Comparison of ENCODE assay signal across 20 cellular contexts in the genomic region with DNA sequence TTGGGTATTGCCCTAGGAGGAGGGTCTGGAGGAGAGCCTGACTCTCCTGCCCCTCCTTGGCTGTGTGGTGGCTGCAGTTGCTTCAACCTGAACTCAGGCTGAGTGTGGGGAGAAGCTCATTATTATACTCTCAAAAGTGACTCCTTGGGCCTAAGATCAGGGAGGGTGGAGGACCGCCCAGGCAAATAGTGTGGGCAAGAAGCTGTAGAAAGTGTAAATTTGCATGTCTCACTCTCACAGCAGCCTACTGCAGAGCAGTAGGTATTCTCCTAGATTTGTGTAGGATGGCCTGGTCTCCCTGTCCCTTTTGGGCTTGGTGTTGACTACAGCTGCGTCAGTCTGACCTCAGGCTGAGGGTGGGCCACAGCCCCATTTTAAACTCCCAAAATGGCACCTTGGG.
A peak's percentile ranks its signal among the peaks of the same experiment; 100 is the strongest.
DNase-seq lines count a peak whose midpoint lies in the region; ATAC-seq, FAIRE-seq and TF ChIP-seq lines count a peak whose summit lies in the region.
"Had no signal": no experiment of that assay in that cellular context is flagged by ENCODE, and none has a peak within 500 bp of the region (broad histone marks: within the 10 kb centered on the region; RNA-seq: fewer than 3 reads in every experiment).

No MANE protein-coding gene starts in this region.

- H3K27ac ChIP-seq in GM12878 (ENCODE audit: control insufficient read depth, insufficient read depth): no peak overlapping the region
- H3K27ac ChIP-seq in esophagus squamous epithelium: no peak overlapping the region
- H3K27ac ChIP-seq in right cardiac atrium (ENCODE audit: low read length): no peak overlapping the region
- H3K27ac ChIP-seq: transverse colon had no signal

- H3K4me2 ChIP-seq in GM12878 (ENCODE audit: control insufficient read depth, insufficient read depth): no peak overlapping the region

- RAD21 ChIA-PET in GM12878 (lab: Charles Lee; ENCODE audit: unreplicated experiment): no interaction called here

- TF ChIP-seq POLR2A in GM12878 (IDR thresholded peaks at IDR 0.05; ENCODE audit: low read depth, low read length) (no peak), esophagus squamous epithelium (IDR thresholded peaks at IDR 0.05) (no peak)

- no peak for TF ChIP-seq RAD21 in GM12878 (IDR thresholded peaks at IDR 0.05; ENCODE audit: insufficient read depth, low read depth, low read length)

- intact Hi-C loops in GM12878 (cut with micrococcal nuclease; ENCODE audit: unreplicated experiment): no loop called here
- intact Hi-C loops in esophagus squamous epithelium (cut with DNase I): no loop called here
- intact Hi-C loops in right cardiac atrium (cut with DNase I): no loop called here

- ATAC-seq in GM18870 (IDR thresholded peaks at IDR 0.05; ENCODE audit: unreplicated experiment): peak; percentile 70
- peak; percentile 78 for ATAC-seq in GM21529 (IDR thresholded peaks at IDR 0.05; ENCODE audit: unreplicated experiment)
- ATAC-seq in HG02938 (IDR thresholded peaks at IDR 0.05; ENCODE audit: unreplicated experiment): peak; percentile 64
- ATAC-seq in GM12878: peak; percentile 39; the same call in 2 of the 3 replicates
- ATAC-seq in right cardiac atrium: no peak
- ATAC-seq: CD8-positive, alpha-beta T cell; Panc1; sciatic nerve had no signal

- no peak overlapping the region for H3K9ac ChIP-seq in GM12878 (ENCODE audit: control insufficient read depth, insufficient read depth, low read length)

- WGBS in GM12878 (ENCODE audit: insufficient coverage, insufficient replicate concordance, low lambda C conversion rate, missing lambda C conversion rate): 20% methylated on average over 2 of the region's 2 CpGs
- WGBS in esophagus squamous epithelium, 2 donors: 71 to 100% methylated on average over 1 of the region's 2 CpGs
- WGBS in right cardiac atrium: 86% methylated on average over 2 of the region's 2 CpGs

- CTCF ChIA-PET in GM12878 (lab: Yijun Ruan, JAX): no interaction called here

- H3K4me1 ChIP-seq in GM12878 (ENCODE audit: control insufficient read depth, insufficient read depth, low read length): peaks cover 4% of the 10 kb centered on the region; the same call in 1 of the 2 replicates
- H3K4me1 ChIP-seq in esophagus squamous epithelium: no peaks in the 10 kb centered on the region
- H3K4me1 ChIP-seq in right cardiac atrium (ENCODE audit: control insufficient read depth, insufficient read depth, low read length): no peaks in the 10 kb centered on the region
- H3K4me1 ChIP-seq: transverse colon had no signal

- H3K36me3 ChIP-seq in GM12878 (ENCODE audit: control insufficient read depth in 2 of 2, insufficient read depth in 2 of 2, low read length in 1 of 2) (no peaks in the 10 kb centered on the region), esophagus squamous epithelium (no peaks in the 10 kb centered on the region)
- H3K36me3 ChIP-seq: transverse colon had no signal

- no peaks in the 10 kb centered on the region; the same call in 2 of the 3 replicates for H3K9me3 ChIP-seq in GM12878 (replicated peaks; ENCODE audit: control insufficient read depth, insufficient read depth, low read length)
- no peaks in the 10 kb centered on the region for H3K9me3 ChIP-seq in esophagus squamous epithelium
- H3K9me3 ChIP-seq in right cardiac atrium (ENCODE audit: control insufficient read depth, low read length): no peaks in the 10 kb centered on the region
- H3K9me3 ChIP-seq: transverse colon had no signal

- H4K20me1 ChIP-seq in GM12878 (ENCODE audit: control insufficient read depth, insufficient read depth): no peaks in the 10 kb centered on the region

- H3K79me2 ChIP-seq in GM12878 (ENCODE audit: control insufficient read depth, insufficient read depth, low read length): no peaks in the 10 kb centered on the region

- in situ Hi-C loops in GM12878 (cut with MboI): no loop called here

- DNase-seq in GM12878 (ENCODE audit: low read depth, low spot score) (no peak), esophagus squamous epithelium (lab: John Stamatoyannopoulos, UW) (no peak), NCI-H1436 treated with DMSO at 0.1 percent for 48 hours (lab: John Stamatoyannopoulos, UW) (no peak), right cardiac atrium (no peak), NCI-H2171 (lab: John Stamatoyannopoulos, UW) (no peak)
- DNase-seq: activated naive CD8-positive, alpha-beta T cell treated with anti-CD3 and anti-CD28 coated beads for 36 hours; CD8-positive, alpha-beta T cell; DMS79; Kasumi-1; NCI-H1092 treated with DMSO at 0.1 percent for 48 hours; NCI-H2081 treated with DMSO at 0.1 percent for 48 hours; NCI-H526 treated with DMSO at 0.1 percent for 48 hours; transverse colon had no signal

- H3K4me3 ChIP-seq in GM12878 (no peak overlapping the region), esophagus squamous epithelium (no peak overlapping the region), right cardiac atrium (ENCODE audit: low read length) (no peak overlapping the region)
- H3K4me3 ChIP-seq: lung, transverse colon had no signal

- no peak for TF ChIP-seq EP300 in GM12878 (IDR thresholded peaks at IDR 0.05; ENCODE audit: borderline replicate concordance in 1 of 2, control insufficient read depth in 1 of 2, low read depth in 2 of 2, low read length in 2 of 2)

- H3K27me3 ChIP-seq in GM12878 (replicated peaks in 1 of 2; ENCODE audit: control insufficient read depth in 2 of 2, insufficient read depth in 2 of 2, low read length in 1 of 2) (no peaks in the 10 kb centered on the region), esophagus squamous epithelium (no peaks in the 10 kb centered on the region), right cardiac atrium (ENCODE audit: control insufficient read depth, insufficient read depth) (no peaks in the 10 kb centered on the region)
- H3K27me3 ChIP-seq: transverse colon had no signal

- POLR2A ChIA-PET in GM12878 (lab: Charles Lee): no interaction called here

- TF ChIP-seq CTCF in GM12878 (IDR thresholded peaks at IDR 0.05 in 2 of 3, conservative IDR thresholded peaks at IDR 0.05 in 1 of 3; ENCODE audit: control insufficient read depth in 2 of 3, extremely low read depth in 1 of 3, insufficient read depth in 1 of 3, low read depth in 3 of 3, low read length in 3 of 3): no peak
- no peak for TF ChIP-seq CTCF in esophagus squamous epithelium (IDR thresholded peaks at IDR 0.05)

- no peak overlapping the region for H2AFZ ChIP-seq in GM12878 (ENCODE audit: control insufficient read depth, low read depth, low read length)

- no peak for FAIRE-seq in GM12878 (lab: Jason Lieb, UNC)
- FAIRE-seq: HTR-8/SVneo had no signal

- no TSS peak for BruUV-seq in GM12878 (replicated peaks; lab: Mats Ljungman, UMichigan)

- SMC1A ChIA-PET in GM12878 (lab: Charles Lee; ENCODE audit: uncharacterized antibody, unreplicated experiment): no interaction called here

TF ChIP-seq in GM12878, 131 proteins besides CTCF, POLR2A, EP300 and RAD21:
- peak; percentile 36; the same call in 1 of the 3 replicates for TF ChIP-seq POU2F2 (IDR thresholded peaks at IDR 0.05; ENCODE audit: borderline replicate concordance, low read depth, low read length)
- TF ChIP-seq, protein P1, sequence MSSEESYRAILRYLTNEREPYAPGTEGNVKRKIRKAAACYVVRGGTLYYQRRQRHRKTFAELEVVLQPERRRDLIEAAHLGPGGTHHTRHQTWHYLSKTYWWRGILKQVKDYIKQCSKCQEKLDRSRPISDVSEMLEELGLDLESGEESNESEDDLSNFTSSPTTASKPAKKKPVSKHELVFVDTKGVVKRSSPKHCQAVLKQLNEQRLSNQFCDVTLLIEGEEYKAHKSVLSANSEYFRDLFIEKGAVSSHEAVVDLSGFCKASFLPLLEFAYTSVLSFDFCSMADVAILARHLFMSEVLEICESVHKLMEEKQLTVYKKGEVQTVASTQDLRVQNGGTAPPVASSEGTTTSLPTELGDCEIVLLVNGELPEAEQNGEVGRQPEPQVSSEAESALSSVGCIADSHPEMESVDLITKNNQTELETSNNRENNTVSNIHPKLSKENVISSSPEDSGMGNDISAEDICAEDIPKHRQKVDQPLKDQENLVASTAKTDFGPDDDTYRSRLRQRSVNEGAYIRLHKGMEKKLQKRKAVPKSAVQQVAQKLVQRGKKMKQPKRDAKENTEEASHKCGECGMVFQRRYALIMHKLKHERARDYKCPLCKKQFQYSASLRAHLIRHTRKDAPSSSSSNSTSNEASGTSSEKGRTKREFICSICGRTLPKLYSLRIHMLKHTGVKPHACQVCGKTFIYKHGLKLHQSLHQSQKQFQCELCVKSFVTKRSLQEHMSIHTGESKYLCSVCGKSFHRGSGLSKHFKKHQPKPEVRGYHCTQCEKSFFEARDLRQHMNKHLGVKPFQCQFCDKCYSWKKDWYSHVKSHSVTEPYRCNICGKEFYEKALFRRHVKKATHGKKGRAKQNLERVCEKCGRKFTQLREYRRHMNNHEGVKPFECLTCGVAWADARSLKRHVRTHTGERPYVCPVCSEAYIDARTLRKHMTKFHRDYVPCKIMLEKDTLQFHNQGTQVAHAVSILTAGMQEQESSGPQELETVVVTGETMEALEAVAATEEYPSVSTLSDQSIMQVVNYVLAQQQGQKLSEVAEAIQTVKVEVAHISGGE (CRISPR knock-in tag; IDR thresholded peaks at IDR 0.05): no peak
- no peak for TF ChIP-seq HDAC6 (IDR thresholded peaks at IDR 0.05; ENCODE audit: unreplicated experiment)
- TF ChIP-seq NR2C1 (IDR thresholded peaks at IDR 0.05): no peak
- no peak for TF ChIP-seq RUNX3 (IDR thresholded peaks at IDR 0.05; ENCODE audit: low read length)

Comparison
In these comparisons a context has a peak if more than half of its experiments do, and no peak if none do; other contexts are left out.
1. ATAC-seq: peak in GM18870 (single experiment), GM21529 (single experiment), HG02938 (single experiment) and GM12878 (single experiment); none in right cardiac atrium (0 of 2).